8 cellular contexts compared by ENCODE assay signal in the genomic region with DNA sequence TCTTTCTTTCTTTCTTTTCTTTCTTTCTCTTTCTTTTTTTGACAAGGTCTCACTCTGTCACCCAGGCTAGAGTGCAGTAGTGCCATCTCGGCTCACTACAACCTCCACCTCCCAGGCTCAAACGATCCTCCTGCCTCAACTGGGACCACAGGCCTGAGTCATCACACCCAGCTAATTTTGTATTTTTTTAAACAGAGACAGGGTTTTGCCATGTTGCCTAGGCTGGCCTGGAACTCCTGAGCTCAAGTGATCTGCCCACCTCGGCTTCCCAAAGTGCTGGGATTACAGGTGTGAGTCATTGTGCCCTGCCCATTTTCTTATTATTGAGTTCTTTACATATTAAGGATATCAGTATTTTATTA. TPM values are rescaled to one million over a fixed set of nuclear protein-coding genes. Genes with fewer than 3 reads are reported as not detected.
DNase-seq lines count a peak whose midpoint lies in the region; ATAC-seq and TF ChIP-seq lines count a peak whose summit lies in the region.
"Not testable (repeated sequence)": the region's sequence is repeated elsewhere in the genome, so short reads cannot be mapped to it uniquely, and the experiment has no call there.

No MANE protein-coding gene starts in this region.

- not testable (repeated sequence) for H2AFZ ChIP-seq in GM23248; osteoblast (ENCODE audit: low read length)
- H2AFZ ChIP-seq in Loucy (ENCODE audit: low read length) (peak overlapping the region; percentile 60), PC-3 (ENCODE audit: low read length) (0 out of 2 replicates have a peak overlapping the region, but pooled peaks have one; percentile 22)

- peaks cover 14% of the 10 kb centered on the region; the same call in 1 of the 2 replicates for H3K4me1 ChIP-seq in GM23248 (ENCODE audit: insufficient read depth)
- H3K4me1 ChIP-seq in Loucy (ENCODE audit: insufficient read depth, low read length, poor library complexity, severe bottlenecking); PC-3 (ENCODE audit: insufficient read depth, low read length); osteoblast (ENCODE audit: insufficient read depth, low read length): not testable (repeated sequence)

- H3K4me2 ChIP-seq in GM23248 (ENCODE audit: unreplicated experiment); PC-3 (ENCODE audit: low read length): not testable (repeated sequence)
- H3K4me2 ChIP-seq in Loucy (ENCODE audit: low read depth, low read length, poor library complexity, severe bottlenecking) (peak overlapping the region; percentile 23), osteoblast (ENCODE audit: insufficient read depth, low read length) (peak overlapping the region; percentile 47)

- CTCF ChIA-PET in PC-3 (lab: Charles Lee), result not testable (repeated sequence)
- CTCF ChIA-PET in activated naive CD4-positive, alpha-beta T cell treated with anti-CD3 and anti-CD28 coated beads for 36 hours (lab: Charles Lee), result interaction anchor here (0.7 kb wide), 1 partner anchor 9 kb away, joined by 3 read pairs; no protein-coding TSS in a partner anchor

- not testable (repeated sequence) for H3F3A ChIP-seq in GM23248 (ENCODE audit: insufficient read depth); Loucy (ENCODE audit: low read depth); PC-3 (ENCODE audit: low read length, unreplicated experiment)

- not testable (repeated sequence) for H3K27me3 ChIP-seq in GM23248 (replicated peaks; ENCODE audit: insufficient read depth); Loucy (ENCODE audit: insufficient read depth, low read length, poor library complexity, severe bottlenecking); PC-3 (ENCODE audit: low read length); osteoblast (ENCODE audit: insufficient read depth, low read length)

- TF ChIP-seq CTCF in Loucy (conservative IDR thresholded peaks at IDR 0.05; ENCODE audit: low read length); PC-3 (conservative IDR thresholded peaks at IDR 0.05; ENCODE audit: low read depth, low read length); fibroblast of mammary gland (conservative IDR thresholded peaks at IDR 0.05; ENCODE audit: control insufficient read depth, insufficient read depth, low read depth, low read length); osteoblast (IDR thresholded peaks at IDR 0.05; ENCODE audit: extremely low read depth, low read depth, low read length): not testable (repeated sequence)

- not testable (repeated sequence) for H3K9ac ChIP-seq in GM23248; Loucy (ENCODE audit: low read depth, low read length, poor library complexity, severe bottlenecking); PC-3 (ENCODE audit: low read length)

- 69 to 77% methylated on average over 3 of the region's 3 CpGs for WGBS in GM23248 (ENCODE audit: low coverage in 1 of 2, low lambda C conversion rate in 2 of 2, missing lambda C conversion rate in 2 of 2), 2 experiments

- intact Hi-C loops in PC-3 (cut with micrococcal nuclease); activated naive CD4-positive, alpha-beta T cell treated with anti-CD3 and anti-CD28 coated beads for 36 hours (cut with micrococcal nuclease): not testable (repeated sequence)

- ATAC-seq in PC-3; stimulated activated naive CD8-positive, alpha-beta T cell treated with anti-CD3 and anti-CD28 coated beads, Interleukin-15, amount 100 ng/mL, for 72 hours: not testable (repeated sequence)

- H3K79me2 ChIP-seq in GM23248 (ENCODE audit: insufficient read depth); Loucy (ENCODE audit: insufficient read depth, low read length); PC-3 (ENCODE audit: low read length); osteoblast (ENCODE audit: insufficient read depth, low read length): not testable (repeated sequence)

- not testable (repeated sequence) for H3K27ac ChIP-seq in GM23248; PC-3 (ENCODE audit: low read length); osteoblast (ENCODE audit: low read depth, low read length)

- not testable (repeated sequence) for H4K20me1 ChIP-seq in GM23248 (ENCODE audit: insufficient read depth); Loucy (ENCODE audit: insufficient read depth, low read length, poor library complexity, severe bottlenecking); PC-3 (ENCODE audit: low read length); osteoblast (ENCODE audit: insufficient read depth, low read length)

- not testable (repeated sequence) for BruUV-seq in PC-3 (replicated peaks; lab: Mats Ljungman, UMichigan)

- H3K27me3 Mint-ChIP-seq in activated naive CD4-positive, alpha-beta T cell treated with anti-CD3 and anti-CD28 coated beads for 36 hours (ENCODE audit: low read depth); stimulated activated naive CD8-positive, alpha-beta T cell treated with anti-CD3 and anti-CD28 coated beads, Interleukin-15, amount 100 ng/mL, for 72 hours: not testable (repeated sequence)

- not testable (repeated sequence) for H3K9me3 ChIP-seq in GM23248 (ENCODE audit: low read depth); Loucy (ENCODE audit: insufficient read depth, low read depth, low read length); PC-3 (ENCODE audit: low read length); osteoblast (ENCODE audit: low read depth, low read length)

- POLR2A ChIA-PET in PC-3 (lab: Charles Lee; ENCODE audit: unreplicated experiment), result not testable (repeated sequence)

- in situ Hi-C loops in GM23248 (cut with MboI), result loop anchor here (10.0 to 25.0 kb wide), 3 partner anchors 214 to 496 kb away; partner anchors contain the start of gene IL6

- not testable (repeated sequence) for H3K4me3 ChIP-seq in GM23248; Loucy (ENCODE audit: low read length, poor library complexity, severe bottlenecking); PC-3 (ENCODE audit: low read length); fibroblast of mammary gland (ENCODE audit: control insufficient read depth, low read depth, low read length); osteoblast (ENCODE audit: insufficient read depth, low read length)

- H3K36me3 Mint-ChIP-seq in activated naive CD4-positive, alpha-beta T cell treated with anti-CD3 and anti-CD28 coated beads for 36 hours (ENCODE audit: low read depth), result not testable (repeated sequence)

- not testable (repeated sequence) for H3K4me3 Mint-ChIP-seq in activated naive CD4-positive, alpha-beta T cell treated with anti-CD3 and anti-CD28 coated beads for 36 hours; stimulated activated naive CD8-positive, alpha-beta T cell treated with anti-CD3 and anti-CD28 coated beads, Interleukin-15, amount 100 ng/mL, for 72 hours

- peak; percentile 13 for DNase-seq in GM23248
- DNase-seq in PC-3; osteoblast (ENCODE audit: insufficient read length, low spot score, missing footprints); stimulated activated naive CD8-positive, alpha-beta T cell treated with anti-CD3 and anti-CD28 coated beads, Interleukin-15, amount 100 ng/mL, for 72 hours: not testable (repeated sequence)
- peak; percentile 4 to 6 for DNase-seq in activated CD4-positive, alpha-beta T cell treated with anti-CD3 and anti-CD28 coated beads, Interleukin-2, amount 50 U/mL, for 48 hours
- DNase-seq in activated naive CD4-positive, alpha-beta T cell treated with anti-CD3 and anti-CD28 coated beads for 36 hours, result peak; percentile 10
- peak; percentile 44 for DNase-seq in fibroblast of mammary gland (ENCODE audit: low read depth)

- not testable (repeated sequence) for H3K27ac Mint-ChIP-seq in activated naive CD4-positive, alpha-beta T cell treated with anti-CD3 and anti-CD28 coated beads for 36 hours
- peak overlapping the region; percentile 36 to 79 for H3K27ac Mint-ChIP-seq in stimulated activated naive CD8-positive, alpha-beta T cell treated with anti-CD3 and anti-CD28 coated beads, Interleukin-15, amount 100 ng/mL, for 72 hours

- H3K9me3 Mint-ChIP-seq in activated naive CD4-positive, alpha-beta T cell treated with anti-CD3 and anti-CD28 coated beads for 36 hours; stimulated activated naive CD8-positive, alpha-beta T cell treated with anti-CD3 and anti-CD28 coated beads, Interleukin-15, amount 100 ng/mL, for 72 hours: not testable (repeated sequence)

- H3K36me3 ChIP-seq in GM23248 (ENCODE audit: low read depth); Loucy (ENCODE audit: insufficient read depth, low read length); PC-3 (ENCODE audit: low read depth, low read length); osteoblast (ENCODE audit: insufficient read depth, low read length): not testable (repeated sequence)

- H3K9me2 ChIP-seq in GM23248 (ENCODE audit: insufficient read depth); Loucy (replicated peaks; ENCODE audit: low read depth, low read length); PC-3 (replicated peaks; ENCODE audit: low read length): not testable (repeated sequence)

- not testable (repeated sequence) for H3K4me1 Mint-ChIP-seq in activated naive CD4-positive, alpha-beta T cell treated with anti-CD3 and anti-CD28 coated beads for 36 hours (ENCODE audit: low read depth)
- H3K4me1 Mint-ChIP-seq in stimulated activated naive CD8-positive, alpha-beta T cell treated with anti-CD3 and anti-CD28 coated beads, Interleukin-15, amount 100 ng/mL, for 72 hours, result peaks cover 11% of the 10 kb centered on the region

RNA-seq across cellular contexts. Expression of gene HYCC1, which starts 37.2 kb away (rescaled TPM):
- total RNA-seq in GM23248 (2014; rRNA removed; shearing (Covaris generic)), result 55.6 and 59.2 TPM in 2 replicates
- polyA plus RNA-seq in GM23248 (2016; fragmentation: Nextera tagmentation; extraction: Ambion mirVana), result 56.9 and 62.9 TPM in 2 replicates
- 15.0 and 15.5 TPM in 2 replicates for total RNA-seq in PC-3 (2014; rRNA removed)
- 10 to 100 TPM; 19.5 to 19.7 TPM for total RNA-seq in activated naive CD4-positive, alpha-beta T cell treated with anti-CD3 and anti-CD28 coated beads for 36 hours
- total RNA-seq in osteoblast, result 103 and 121 TPM in 2 replicates

RNA-seq across cellular contexts. Expression of gene KLHL7, which starts 54.5 kb away (rescaled TPM):
- total RNA-seq in GM23248 (2014; rRNA removed; shearing (Covaris generic)), result 34.9 and 57.7 TPM in 2 replicates
- 33.9 and 39.6 TPM in 2 replicates for polyA plus RNA-seq in GM23248 (2016; fragmentation: Nextera tagmentation; extraction: Ambion mirVana)
- 31.1 and 34.9 TPM in 2 replicates for total RNA-seq in PC-3 (2014; rRNA removed)
- total RNA-seq in activated naive CD4-positive, alpha-beta T cell treated with anti-CD3 and anti-CD28 coated beads for 36 hours, result 10 to 100 TPM; 24.0 to 26.4 TPM
- total RNA-seq in osteoblast, result 44.2 and 44.5 TPM in 2 replicates
